Comparison of ENCODE assay signal across 2 cellular contexts in genomic region chr17:58382885-58383248, GRCh38.
TF ChIP-seq lines count a peak whose summit lies in the region.

No MANE protein-coding gene starts in this region.

TF ChIP-seq in A549, 52 proteins besides CTCF, POLR2A, EP300 and RAD21:
- TF ChIP-seq REST (IDR thresholded peaks at IDR 0.05) (no peak), ZC3H11A (IDR thresholded peaks at IDR 0.05) (no peak), USF2 (IDR thresholded peaks at IDR 0.05) (no peak), PHF8 (IDR thresholded peaks at IDR 0.05; ENCODE audit: borderline replicate concordance, low read depth) (no peak), CEBPB (IDR thresholded peaks at IDR 0.05) (no peak), EHF (CRISPR knock-in tag; IDR thresholded peaks at IDR 0.05) (no peak), NR3C1 (IDR thresholded peaks at IDR 0.05) (no peak)

TF ChIP-seq in HCT116, 20 proteins besides CTCF, POLR2A, EP300 and RAD21 (continued from another document):
- TF ChIP-seq EGR1 (IDR thresholded peaks at IDR 0.05; ENCODE audit: low read depth) (no peak), YY1 (IDR thresholded peaks at IDR 0.05; ENCODE audit: extremely low read depth, insufficient replicate concordance, low read depth, low read length) (no peak), FOSL1 (IDR thresholded peaks at IDR 0.05; ENCODE audit: low read depth) (no peak), ZNF274 (IDR thresholded peaks at IDR 0.05; ENCODE audit: low read depth, low read length) (no peak)
